ENCODE assay signal across 22 cellular contexts in the genomic region with DNA sequence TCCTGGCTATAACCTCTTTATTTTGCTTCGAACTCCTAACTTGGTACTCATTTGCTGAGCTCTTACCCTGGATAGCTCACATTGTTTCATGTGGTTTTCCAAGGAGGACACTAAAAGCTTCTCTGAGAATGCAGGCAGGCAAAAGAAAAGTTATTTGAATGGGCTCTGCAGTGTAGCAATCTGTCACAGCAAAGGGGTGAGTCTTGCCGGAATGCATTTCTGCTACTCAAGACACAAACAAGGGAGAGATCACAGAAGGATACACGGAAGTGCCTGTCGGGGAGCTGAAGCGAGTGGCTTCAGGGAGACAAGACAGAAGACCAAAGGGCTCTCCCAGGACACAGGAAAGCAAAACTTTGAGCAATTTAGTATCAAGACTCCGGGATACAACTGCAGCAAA.
"Had no signal": no experiment of that assay in that cellular context is flagged by ENCODE, and none has a peak within 500 bp of the region (broad histone marks: within the 10 kb centered on the region; RNA-seq: fewer than 3 reads in every experiment).

No MANE protein-coding gene starts in this region.

- H3K4me1 ChIP-seq: gastroesophageal sphincter, heart left ventricle, left lung had no signal

- H3K27ac Mint-ChIP-seq: activated CD4-positive, alpha-beta memory T cell treated with anti-CD3 and anti-CD28 coated beads, Interleukin-2, amount 10 ng/mL, durations not matched to agents 7 days and 5 days; activated CD8-positive, alpha-beta memory T cell treated with anti-CD3 and anti-CD28 coated beads, Interleukin-2, amount 10 ng/mL, durations not matched to agents 7 days and 5 days; activated naive CD8-positive, alpha-beta T cell treated with anti-CD3 and anti-CD28 coated beads, Interleukin-2, amount 10 ng/mL, durations not matched to agents 7 days and 5 days; activated T-helper 17 cell treated with anti-CD3 and anti-CD28 coated beads, Interleukin-2, amount 50 U/mL, for 72 hours; naive B cell; stimulated activated effector memory CD8-positive, alpha-beta T cell treated with anti-CD3 and anti-CD28 coated beads, Interleukin-12 subunit alpha, Interleukin-12 subunit beta, amount 100 ng/mL, for 72 hours had no signal

- H3K27ac ChIP-seq: dorsolateral prefrontal cortex, gastroesophageal sphincter, heart left ventricle, left lung, thoracic aorta had no signal

- FAIRE-seq: colon, small intestine had no signal

- H3K9me3 Mint-ChIP-seq: activated CD4-positive, alpha-beta memory T cell treated with anti-CD3 and anti-CD28 coated beads, Interleukin-2, amount 10 ng/mL, durations not matched to agents 7 days and 5 days; activated naive CD8-positive, alpha-beta T cell treated with anti-CD3 and anti-CD28 coated beads, Interleukin-2, amount 10 ng/mL, durations not matched to agents 7 days and 5 days; activated T-helper 17 cell treated with anti-CD3 and anti-CD28 coated beads, Interleukin-2, amount 50 U/mL, for 72 hours; naive B cell; stimulated activated effector memory CD8-positive, alpha-beta T cell treated with anti-CD3 and anti-CD28 coated beads, Interleukin-12 subunit alpha, Interleukin-12 subunit beta, amount 100 ng/mL, for 72 hours had no signal

- H3K4me1 Mint-ChIP-seq: activated CD4-positive, alpha-beta memory T cell treated with anti-CD3 and anti-CD28 coated beads, Interleukin-2, amount 10 ng/mL, durations not matched to agents 7 days and 5 days; activated CD8-positive, alpha-beta memory T cell treated with anti-CD3 and anti-CD28 coated beads, Interleukin-2, amount 10 ng/mL, durations not matched to agents 7 days and 5 days; activated naive CD8-positive, alpha-beta T cell treated with anti-CD3 and anti-CD28 coated beads, Interleukin-2, amount 10 ng/mL, durations not matched to agents 7 days and 5 days; activated T-helper 17 cell treated with anti-CD3 and anti-CD28 coated beads, Interleukin-2, amount 50 U/mL, for 72 hours; naive B cell; stimulated activated effector memory CD8-positive, alpha-beta T cell treated with anti-CD3 and anti-CD28 coated beads, Interleukin-12 subunit alpha, Interleukin-12 subunit beta, amount 100 ng/mL, for 72 hours had no signal

- H3K4me3 Mint-ChIP-seq: activated CD4-positive, alpha-beta memory T cell treated with anti-CD3 and anti-CD28 coated beads, Interleukin-2, amount 10 ng/mL, durations not matched to agents 7 days and 5 days; activated CD8-positive, alpha-beta memory T cell treated with anti-CD3 and anti-CD28 coated beads, Interleukin-2, amount 10 ng/mL, durations not matched to agents 7 days and 5 days; activated naive CD8-positive, alpha-beta T cell treated with anti-CD3 and anti-CD28 coated beads, Interleukin-2, amount 10 ng/mL, durations not matched to agents 7 days and 5 days; activated T-helper 17 cell treated with anti-CD3 and anti-CD28 coated beads, Interleukin-2, amount 50 U/mL, for 72 hours; naive B cell; stimulated activated effector memory CD8-positive, alpha-beta T cell treated with anti-CD3 and anti-CD28 coated beads, Interleukin-12 subunit alpha, Interleukin-12 subunit beta, amount 100 ng/mL, for 72 hours had no signal

- H3K36me3 ChIP-seq: gastroesophageal sphincter, heart left ventricle, left lung, thoracic aorta had no signal

- ATAC-seq: activated CD8-positive, alpha-beta memory T cell treated with anti-CD3 and anti-CD28 coated beads, Interleukin-2, amount 10 ng/mL, durations not matched to agents 7 days and 5 days; activated T-helper 17 cell treated with anti-CD3 and anti-CD28 coated beads, Interleukin-2, amount 50 U/mL, for 72 hours; esophagus mucosa; gastroesophageal sphincter; heart left ventricle; left lung; stimulated activated effector memory CD8-positive, alpha-beta T cell treated with anti-CD3 and anti-CD28 coated beads, Interleukin-12 subunit alpha, Interleukin-12 subunit beta, amount 100 ng/mL, for 72 hours had no signal

- H3K9me3 ChIP-seq: left lung, thoracic aorta had no signal

- DNase-seq: activated CD4-positive, alpha-beta memory T cell treated with anti-CD3 and anti-CD28 coated beads, Interleukin-2, amount 10 ng/mL, durations not matched to agents 7 days and 5 days; activated CD4-positive, alpha-beta T cell treated with anti-CD3 and anti-CD28 coated beads for 4 hours; activated CD8-positive, alpha-beta memory T cell treated with anti-CD3 and anti-CD28 coated beads, Interleukin-2, amount 10 ng/mL, durations not matched to agents 7 days and 5 days; activated naive CD4-positive, alpha-beta T cell; activated naive CD8-positive, alpha-beta T cell treated with anti-CD3 and anti-CD28 coated beads, Interleukin-2, amount 10 ng/mL, durations not matched to agents 7 days and 5 days; amygdala; caudate nucleus; dorsolateral prefrontal cortex; heart left ventricle; left lung; naive B cell; occipital lobe; right cardiac atrium; small intestine; stimulated activated CD4-positive, alpha-beta T cell treated with anti-CD3 and anti-CD28 coated beads, Interleukin-4, amount 100 ng/mL, for 1 hour had no signal

- H3K27me3 ChIP-seq: gastroesophageal sphincter, left lung had no signal

- H3K36me3 Mint-ChIP-seq: activated CD8-positive, alpha-beta memory T cell treated with anti-CD3 and anti-CD28 coated beads, Interleukin-2, amount 10 ng/mL, durations not matched to agents 7 days and 5 days; activated naive CD8-positive, alpha-beta T cell treated with anti-CD3 and anti-CD28 coated beads, Interleukin-2, amount 10 ng/mL, durations not matched to agents 7 days and 5 days; brain; naive B cell; stimulated activated effector memory CD8-positive, alpha-beta T cell treated with anti-CD3 and anti-CD28 coated beads, Interleukin-12 subunit alpha, Interleukin-12 subunit beta, amount 100 ng/mL, for 72 hours had no signal

- H3K4me3 ChIP-seq: dorsolateral prefrontal cortex, gastroesophageal sphincter, heart left ventricle, left lung, thoracic aorta had no signal
